In the genomic region with DNA sequence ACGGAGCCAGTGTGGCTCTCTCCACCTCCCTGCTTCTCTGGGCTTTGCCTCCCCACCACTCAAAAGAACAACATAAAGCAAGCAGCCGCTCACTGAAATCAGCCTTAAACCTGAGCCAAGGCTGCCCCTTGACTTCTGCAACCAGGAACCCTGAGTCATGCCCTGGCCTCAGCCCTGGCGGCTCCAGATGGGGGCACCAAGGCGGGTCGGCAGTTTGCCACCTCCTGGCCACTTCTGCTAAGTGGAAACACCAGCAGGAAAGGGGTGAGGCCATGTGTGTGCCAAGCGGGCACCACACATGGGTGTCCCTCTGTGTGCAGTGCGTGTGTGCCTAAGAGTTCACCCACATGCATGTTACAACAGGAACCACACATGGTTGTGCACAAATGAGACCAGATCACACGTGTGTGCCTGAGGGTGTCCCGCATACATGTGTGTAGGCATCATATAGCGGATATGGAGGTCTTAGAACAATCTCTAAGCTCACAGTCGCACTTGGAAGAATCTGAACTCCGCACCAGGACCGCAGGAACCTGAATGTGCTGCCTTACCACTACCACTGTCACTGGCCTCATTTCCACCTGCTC, we compare ENCODE assay signal across 18 cellular contexts.
A peak's percentile ranks its signal among the peaks of the same experiment; 100 is the strongest.
DNase-seq lines count a peak whose midpoint lies in the region; ATAC-seq and TF ChIP-seq lines count a peak whose summit lies in the region.
"Had no signal": no experiment of that assay in that cellular context is flagged by ENCODE, and none has a peak within 500 bp of the region (broad histone marks: within the 10 kb centered on the region; RNA-seq: fewer than 3 reads in every experiment).

No MANE protein-coding gene starts in this region.

- no peak for TF ChIP-seq CTCF in HCT116 (IDR thresholded peaks at IDR 0.05 in 2 of 3, conservative IDR thresholded peaks at IDR 0.05 in 1 of 3; ENCODE audit: borderline replicate concordance in 1 of 3, insufficient read depth in 1 of 3, low read depth in 2 of 3, low read length in 2 of 3)
- TF ChIP-seq CTCF in foreskin keratinocyte (conservative IDR thresholded peaks at IDR 0.05) = peak; percentile 4

- peak; percentile 47 for ATAC-seq in HCT116
- ATAC-seq in SK-N-SH treated with all-trans-retinoic acid at 6 μM for 48 hours = peak; percentile 42; the same call in 2 of the 3 replicates
- ATAC-seq in foreskin keratinocyte = no peak
- no peak for ATAC-seq in GM19452 (IDR thresholded peaks at IDR 0.05; ENCODE audit: unreplicated experiment)
- ATAC-seq in GM18861 (IDR thresholded peaks at IDR 0.05; ENCODE audit: unreplicated experiment) = no peak
- ATAC-seq in HG03097 (IDR thresholded peaks at IDR 0.05; ENCODE audit: low FRiP score, unreplicated experiment) = no peak
- ATAC-seq: left colon, Right ventricle myocardium inferior had no signal

- TF ChIP-seq RAD21 in HCT116 (IDR thresholded peaks at IDR 0.05; ENCODE audit: low read depth) = no peak

- BruUV-seq in HCT116 (replicated peaks; lab: Mats Ljungman, UMichigan) = no TSS peak

- H3K9ac ChIP-seq in HCT116 (ENCODE audit: low read length) = no peak overlapping the region

- H3K4me3 ChIP-seq in HCT116 (replicated peaks in 1 of 2; ENCODE audit: low read depth in 1 of 2, low read length in 2 of 2) = no peak overlapping the region

- H3K27ac ChIP-seq in HCT116 (ENCODE audit: low read depth, low read length) (no peak overlapping the region), foreskin keratinocyte (no peak overlapping the region)

- H3K27me3 ChIP-seq in HCT116 (ENCODE audit: insufficient read depth, low read length) (no peaks in the 10 kb centered on the region), foreskin keratinocyte (no peaks in the 10 kb centered on the region)

- H4K20me1 ChIP-seq in HCT116 (ENCODE audit: insufficient read depth) = no peaks in the 10 kb centered on the region

- no peaks in the 10 kb centered on the region for H3K9me2 ChIP-seq in HCT116 (ENCODE audit: insufficient read depth)

- no peaks in the 10 kb centered on the region for H3K36me3 ChIP-seq in HCT116 (ENCODE audit: control insufficient read depth in 1 of 2, insufficient read depth in 2 of 2, low read length in 2 of 2)

- no peak overlapping the region for H3K4me2 ChIP-seq in HCT116 (ENCODE audit: low read length)

- no peaks in the 10 kb centered on the region for H3K79me2 ChIP-seq in HCT116 (ENCODE audit: insufficient read depth, low read length)

- POLR2A ChIA-PET in HCT116 (lab: Charles Lee) = no interaction called here

- in situ Hi-C loops in ACHN (cut with HindIII; ENCODE audit: low pct_ligation_motif_present, low pct_unique_long_range_greater_than_20kb, low sequenced_read_pairs) = no loop called here

- RAD21 ChIA-PET in HCT116 (lab: Charles Lee; ENCODE audit: low non-redundant PET in 1 of 2, low total read pairs in 2 of 2, uncharacterized antibody in 2 of 2, unreplicated experiment in 2 of 2) = no interaction called here

- H3K4me1 ChIP-seq in HCT116 (ENCODE audit: control insufficient read depth in 1 of 2, insufficient read depth in 2 of 2, low read length in 2 of 2) (no peaks in the 10 kb centered on the region; a peak in 1 of 4 replicates), foreskin keratinocyte (peaks cover 14% of the 10 kb centered on the region)

- DNase-seq in ACHN (peak; percentile 37), HCT116 (ENCODE audit: low read depth, low spot score) (no peak), foreskin keratinocyte (no peak), SIG-M5 (lab: John Stamatoyannopoulos, UW) (no peak)
- DNase-seq: activated B cell treated with CpG ODN at 0.5 μM for 24 hours; activated CD4-positive, alpha-beta memory T cell treated with anti-CD3 and anti-CD28 coated beads, Interleukin-2, amount 10 ng/mL, durations not matched to agents 7 days and 5 days; activated naive CD4-positive, alpha-beta T cell treated with anti-CD3 and anti-CD28 coated beads, Interleukin-2, amount 50 U/mL, for 16 hours; activated T-cell treated with anti-CD3 and anti-CD28 coated beads, Interleukin-2, amount 50 U/mL, for 24 hours; Kasumi-1; left colon; NCI-H1694; NCI-H345; stimulated activated naive B cell treated with anti-CD40 and anti-IgM and Interleukin-4, amounts not matched to agents 10 μg/mL and 1 μg/mL and 100 μg/mL, for 72 hours had no signal

- intact Hi-C loops in HCT116 (cut with micrococcal nuclease) = no loop called here

- CTCF ChIA-PET in HCT116 (lab: Charles Lee) = no interaction called here

- H2AFZ ChIP-seq in HCT116 (ENCODE audit: low read depth, low read length, poor library complexity, severe bottlenecking) = no peak overlapping the region

- TF ChIP-seq POLR2A in HCT116 (IDR thresholded peaks at IDR 0.05; ENCODE audit: borderline replicate concordance, extremely low read depth, insufficient read depth, insufficient read length) = no peak

- no peaks in the 10 kb centered on the region for H3K9me3 ChIP-seq in HCT116 (ENCODE audit: control insufficient read depth in 1 of 2, insufficient read depth in 1 of 2, low read depth in 1 of 2, low read length in 2 of 2)

TF ChIP-seq in HCT116, 20 proteins besides CTCF, POLR2A, EP300 and RAD21 (continues in another document):
- no peak for TF ChIP-seq CBX3 (IDR thresholded peaks at IDR 0.05; ENCODE audit: low read depth)
- no peak for TF ChIP-seq EZH2 (IDR thresholded peaks at IDR 0.05)
- TF ChIP-seq CEBPB (IDR thresholded peaks at IDR 0.05; ENCODE audit: low read depth) = no peak
- TF ChIP-seq, protein P1, sequence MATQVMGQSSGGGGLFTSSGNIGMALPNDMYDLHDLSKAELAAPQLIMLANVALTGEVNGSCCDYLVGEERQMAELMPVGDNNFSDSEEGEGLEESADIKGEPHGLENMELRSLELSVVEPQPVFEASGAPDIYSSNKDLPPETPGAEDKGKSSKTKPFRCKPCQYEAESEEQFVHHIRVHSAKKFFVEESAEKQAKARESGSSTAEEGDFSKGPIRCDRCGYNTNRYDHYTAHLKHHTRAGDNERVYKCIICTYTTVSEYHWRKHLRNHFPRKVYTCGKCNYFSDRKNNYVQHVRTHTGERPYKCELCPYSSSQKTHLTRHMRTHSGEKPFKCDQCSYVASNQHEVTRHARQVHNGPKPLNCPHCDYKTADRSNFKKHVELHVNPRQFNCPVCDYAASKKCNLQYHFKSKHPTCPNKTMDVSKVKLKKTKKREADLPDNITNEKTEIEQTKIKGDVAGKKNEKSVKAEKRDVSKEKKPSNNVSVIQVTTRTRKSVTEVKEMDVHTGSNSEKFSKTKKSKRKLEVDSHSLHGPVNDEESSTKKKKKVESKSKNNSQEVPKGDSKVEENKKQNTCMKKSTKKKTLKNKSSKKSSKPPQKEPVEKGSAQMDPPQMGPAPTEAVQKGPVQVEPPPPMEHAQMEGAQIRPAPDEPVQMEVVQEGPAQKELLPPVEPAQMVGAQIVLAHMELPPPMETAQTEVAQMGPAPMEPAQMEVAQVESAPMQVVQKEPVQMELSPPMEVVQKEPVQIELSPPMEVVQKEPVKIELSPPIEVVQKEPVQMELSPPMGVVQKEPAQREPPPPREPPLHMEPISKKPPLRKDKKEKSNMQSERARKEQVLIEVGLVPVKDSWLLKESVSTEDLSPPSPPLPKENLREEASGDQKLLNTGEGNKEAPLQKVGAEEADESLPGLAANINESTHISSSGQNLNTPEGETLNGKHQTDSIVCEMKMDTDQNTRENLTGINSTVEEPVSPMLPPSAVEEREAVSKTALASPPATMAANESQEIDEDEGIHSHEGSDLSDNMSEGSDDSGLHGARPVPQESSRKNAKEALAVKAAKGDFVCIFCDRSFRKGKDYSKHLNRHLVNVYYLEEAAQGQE (IDR thresholded peaks at IDR 0.05; ENCODE audit: low read depth) = no peak
- TF ChIP-seq ZNF274 (IDR thresholded peaks at IDR 0.05; ENCODE audit: low read depth, low read length) = no peak
- TF ChIP-seq, protein P2, sequence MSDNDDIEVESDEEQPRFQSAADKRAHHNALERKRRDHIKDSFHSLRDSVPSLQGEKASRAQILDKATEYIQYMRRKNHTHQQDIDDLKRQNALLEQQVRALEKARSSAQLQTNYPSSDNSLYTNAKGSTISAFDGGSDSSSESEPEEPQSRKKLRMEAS (IDR thresholded peaks at IDR 0.05) = no peak
- no peak for TF ChIP-seq JUND (IDR thresholded peaks at IDR 0.05)
- no peak for TF ChIP-seq EGR1 (IDR thresholded peaks at IDR 0.05; ENCODE audit: low read depth)

TF ChIP-seq in SK-N-SH treated with all-trans-retinoic acid at 6 μM for 48 hours, 23 proteins besides CTCF, POLR2A, EP300 and RAD21 (continues in another document):
- TF ChIP-seq ISL1 (CRISPR knock-in tag; IDR thresholded peaks at IDR 0.05) (no peak), OSR1 (CRISPR knock-in tag; IDR thresholded peaks at IDR 0.05) (no peak), SNAI2 (CRISPR knock-in tag; IDR thresholded peaks at IDR 0.05) (no peak), TCF4 (CRISPR knock-in tag; IDR thresholded peaks at IDR 0.05; ENCODE audit: borderline replicate concordance) (no peak)
- TF ChIP-seq, protein P3, sequence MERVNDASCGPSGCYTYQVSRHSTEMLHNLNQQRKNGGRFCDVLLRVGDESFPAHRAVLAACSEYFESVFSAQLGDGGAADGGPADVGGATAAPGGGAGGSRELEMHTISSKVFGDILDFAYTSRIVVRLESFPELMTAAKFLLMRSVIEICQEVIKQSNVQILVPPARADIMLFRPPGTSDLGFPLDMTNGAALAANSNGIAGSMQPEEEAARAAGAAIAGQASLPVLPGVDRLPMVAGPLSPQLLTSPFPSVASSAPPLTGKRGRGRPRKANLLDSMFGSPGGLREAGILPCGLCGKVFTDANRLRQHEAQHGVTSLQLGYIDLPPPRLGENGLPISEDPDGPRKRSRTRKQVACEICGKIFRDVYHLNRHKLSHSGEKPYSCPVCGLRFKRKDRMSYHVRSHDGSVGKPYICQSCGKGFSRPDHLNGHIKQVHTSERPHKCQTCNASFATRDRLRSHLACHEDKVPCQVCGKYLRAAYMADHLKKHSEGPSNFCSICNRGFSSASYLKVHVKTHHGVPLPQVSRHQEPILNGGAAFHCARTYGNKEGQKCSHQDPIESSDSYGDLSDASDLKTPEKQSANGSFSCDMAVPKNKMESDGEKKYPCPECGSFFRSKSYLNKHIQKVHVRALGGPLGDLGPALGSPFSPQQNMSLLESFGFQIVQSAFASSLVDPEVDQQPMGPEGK (CRISPR knock-in tag; IDR thresholded peaks at IDR 0.05; ENCODE audit: borderline replicate concordance) = no peak

Comparison
In these comparisons a context has a peak if more than half of its experiments do, and no peak if none do; other contexts are left out.
1. ATAC-seq: peak in HCT116 (single experiment) and SK-N-SH treated with all-trans-retinoic acid at 6 μM for 48 hours (single experiment); none in foreskin keratinocyte (single experiment), GM19452 (single experiment), GM18861 (single experiment) and HG03097 (single experiment).